29 cellular contexts compared by ENCODE assay signal in the genomic region with DNA sequence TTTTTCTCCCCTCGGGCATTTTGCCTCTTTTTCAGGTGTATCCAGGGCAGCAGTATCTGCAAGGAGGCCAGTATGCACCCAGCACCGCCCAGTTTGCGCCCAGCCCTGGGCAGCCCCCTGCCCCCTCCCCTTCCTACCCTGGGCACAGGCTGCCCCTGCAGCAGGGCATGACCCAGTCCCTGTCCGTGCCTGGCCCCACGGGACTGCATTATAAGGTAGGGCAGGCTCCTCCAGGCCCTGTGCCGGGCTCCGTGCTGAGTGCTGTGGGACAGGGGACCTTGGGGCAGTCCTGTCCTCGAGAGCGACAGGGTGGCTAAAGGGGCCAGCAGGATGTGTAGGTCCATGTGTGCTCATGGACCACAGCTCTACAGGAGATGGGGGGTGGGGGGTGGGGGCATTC.
"Had no signal": no experiment of that assay in that cellular context is flagged by ENCODE, and none has a peak within 500 bp of the region (broad histone marks: within the 10 kb centered on the region; RNA-seq: fewer than 3 reads in every experiment).

No MANE protein-coding gene starts in this region.

- H3K27ac Mint-ChIP-seq: dendritic cell treated with granulocyte-macrophage colony-stimulating factor and Interleukin-4, amounts not matched to agents 40 ng/mL and 50 ng/mL, for 4 days; endodermal cell; immature natural killer cell; memory B cell; natural killer cell; progenitor cell of endocrine pancreas; stimulated activated naive CD8-positive, alpha-beta T cell treated with anti-CD3 and anti-CD28 coated beads, Interleukin-15, amount 100 ng/mL, for 72 hours had no signal

- DNase-seq: colonic mucosa; effector CD8-positive, alpha-beta T cell; foreskin keratinocyte; glutamatergic neuron; hypothalamus; immature natural killer cell; natural killer cell; right lobe of liver; small intestine; stimulated activated CD4-positive, alpha-beta T cell treated with anti-CD3 and anti-CD28 coated beads, Interleukin-12 subunit alpha, Interleukin-12 subunit beta, amount 100 ng/mL, for 4 hours; stimulated activated CD4-positive, alpha-beta T cell treated with anti-CD3 and anti-CD28 coated beads, Interleukin-1b, Interleukin-23, amount 100 ng/mL, for 48 hours; stimulated activated CD4-positive, alpha-beta T cell treated with anti-CD3 and anti-CD28 coated beads, Interleukin-4, amount 100 ng/mL, for 1 hour; stimulated activated CD8-positive, alpha-beta memory T cell treated with anti-CD3 and anti-CD28 coated beads, Interleukin-4, amount 100 ng/mL, for 48 hours; stimulated activated naive CD4-positive, alpha-beta T cell; stimulated activated naive CD8-positive, alpha-beta T cell treated with anti-CD3 and anti-CD28 coated beads, Interleukin-15, amount 100 ng/mL, for 72 hours; transverse colon; upper lobe of right lung; uterus had no signal

- H3K27ac ChIP-seq: colonic mucosa, esophagus muscularis mucosa, foreskin keratinocyte, gastroesophageal sphincter, neutrophil, parathyroid adenoma, right lobe of liver, suprapubic skin, transverse colon, upper lobe of right lung, uterus had no signal

- H3K36me3 Mint-ChIP-seq: natural killer cell had no signal

- H3K36me3 ChIP-seq: uterus had no signal

- H3K9me3 ChIP-seq: colonic mucosa, esophagus muscularis mucosa, gastroesophageal sphincter, neutrophil, right lobe of liver, suprapubic skin, transverse colon, upper lobe of right lung, uterus had no signal

- H3K27me3 ChIP-seq: colonic mucosa, esophagus muscularis mucosa, foreskin keratinocyte, gastroesophageal sphincter, neutrophil, right lobe of liver, suprapubic skin, transverse colon, upper lobe of right lung, uterus had no signal

- H3K9me3 Mint-ChIP-seq: dendritic cell treated with granulocyte-macrophage colony-stimulating factor and Interleukin-4, amounts not matched to agents 40 ng/mL and 50 ng/mL, for 4 days; endodermal cell; immature natural killer cell; memory B cell; natural killer cell; stimulated activated naive CD8-positive, alpha-beta T cell treated with anti-CD3 and anti-CD28 coated beads, Interleukin-15, amount 100 ng/mL, for 72 hours had no signal

- H3K4me1 Mint-ChIP-seq: endodermal cell had no signal

- H3K4me3 Mint-ChIP-seq: dendritic cell treated with granulocyte-macrophage colony-stimulating factor and Interleukin-4, amounts not matched to agents 40 ng/mL and 50 ng/mL, for 4 days; endodermal cell; immature natural killer cell; memory B cell; natural killer cell; stimulated activated naive CD8-positive, alpha-beta T cell treated with anti-CD3 and anti-CD28 coated beads, Interleukin-15, amount 100 ng/mL, for 72 hours had no signal

- H3K27me3 Mint-ChIP-seq: dendritic cell treated with granulocyte-macrophage colony-stimulating factor and Interleukin-4, amounts not matched to agents 40 ng/mL and 50 ng/mL, for 4 days; memory B cell; progenitor cell of endocrine pancreas; stimulated activated naive CD8-positive, alpha-beta T cell treated with anti-CD3 and anti-CD28 coated beads, Interleukin-15, amount 100 ng/mL, for 72 hours had no signal

- H3K4me3 ChIP-seq: colonic mucosa, esophagus muscularis mucosa, gastroesophageal sphincter, lung, right lobe of liver, suprapubic skin, transverse colon, upper lobe of right lung, uterus had no signal

- ATAC-seq: foreskin keratinocyte, gastroesophageal sphincter, left lobe of liver, natural killer cell, right lobe of liver, upper lobe of right lung had no signal
